18 cellular contexts compared by ENCODE assay signal in the genomic region with DNA sequence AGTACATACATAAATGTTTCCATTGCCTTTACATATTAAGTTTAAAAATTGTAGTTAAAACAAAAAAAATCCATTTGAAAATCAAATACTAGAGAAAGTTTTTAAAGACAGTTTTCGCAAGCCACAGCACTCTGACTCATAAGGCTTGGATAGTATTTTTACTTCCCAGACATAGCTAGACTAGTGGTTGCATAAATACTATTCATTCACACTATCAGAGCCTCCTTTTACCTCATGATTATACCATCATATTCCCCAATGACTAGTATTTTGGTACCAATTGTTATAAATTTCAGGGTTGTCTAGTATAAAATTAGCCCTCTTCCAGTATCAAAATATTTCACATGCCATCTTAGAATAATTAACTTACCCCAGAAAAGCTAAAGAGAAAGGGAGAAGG.
A peak's percentile ranks its signal among the peaks of the same experiment; 100 is the strongest.
DNase-seq lines count a peak whose midpoint lies in the region; ATAC-seq and TF ChIP-seq lines count a peak whose summit lies in the region.
"Had no signal": no experiment of that assay in that cellular context is flagged by ENCODE, and none has a peak within 500 bp of the region (broad histone marks: within the 10 kb centered on the region; RNA-seq: fewer than 3 reads in every experiment).

No MANE protein-coding gene starts in this region.

- ATAC-seq in GM19023 (IDR thresholded peaks at IDR 0.05; ENCODE audit: unreplicated experiment) = no peak
- no peak for ATAC-seq in GM18858 (IDR thresholded peaks at IDR 0.05; ENCODE audit: unreplicated experiment)

- H3K27ac ChIP-seq in A673 (ENCODE audit: low read depth, low read length, poor library complexity, severe bottlenecking) = no peak overlapping the region
- no peak overlapping the region for H3K27ac ChIP-seq in MM.1S (ENCODE audit: low read length)
- H3K27ac ChIP-seq: esophagus squamous epithelium, ovary had no signal

- no peaks in the 10 kb centered on the region for H3K27me3 ChIP-seq in A673 (replicated peaks; ENCODE audit: insufficient read depth, low read depth, low read length, poor library complexity)
- no peaks in the 10 kb centered on the region for H3K27me3 ChIP-seq in MM.1S (replicated peaks; ENCODE audit: insufficient read depth, low read length)
- H3K27me3 ChIP-seq: esophagus squamous epithelium, ovary had no signal

- intact Hi-C loops in A673 (cut with micrococcal nuclease; ENCODE audit: unreplicated experiment) = loop anchor here (10.0 kb wide), 1 partner anchor 140 kb away; no protein-coding TSS in a partner anchor

- TF ChIP-seq CTCF in A673 (conservative IDR thresholded peaks at IDR 0.05; ENCODE audit: low read depth, low read length) (no peak), astrocyte of the spinal cord (IDR thresholded peaks at IDR 0.05; ENCODE audit: low read depth, low read length) (no peak), MM.1S (IDR thresholded peaks at IDR 0.05; ENCODE audit: low read length) (no peak)

- H3K36me3 ChIP-seq in A673 (ENCODE audit: insufficient read depth, low read length, poor library complexity, severe bottlenecking) = no peaks in the 10 kb centered on the region
- H3K36me3 ChIP-seq in MM.1S (replicated peaks; ENCODE audit: insufficient read depth, low read length) = no peaks in the 10 kb centered on the region
- H3K36me3 ChIP-seq: esophagus squamous epithelium, ovary had no signal

- no TSS peak for BruUV-seq in A673 (replicated peaks; lab: Mats Ljungman, UMichigan)

- POLR2A ChIA-PET in A673 (lab: Charles Lee; ENCODE audit: low non-redundant PET) = no interaction called here

- H3F3A ChIP-seq in MM.1S (ENCODE audit: insufficient read depth, low read length) = no peaks in the 10 kb centered on the region

- in situ Hi-C loops in astrocyte of the spinal cord (cut with HindIII; ENCODE audit: low sequenced_read_pairs) = no loop called here

- no peaks in the 10 kb centered on the region for H3K9me3 ChIP-seq in A673 (ENCODE audit: low read depth, low read length, poor library complexity, severe bottlenecking)
- H3K9me3 ChIP-seq in MM.1S (replicated peaks; ENCODE audit: insufficient read depth, low read length) = no peaks in the 10 kb centered on the region
- H3K9me3 ChIP-seq: esophagus squamous epithelium, ovary had no signal

- DNase-seq in A673 (ENCODE audit: low spot score) (peak; percentile 17), HT1080 (ENCODE audit: low read depth) (peak; percentile 32), astrocyte of the spinal cord (ENCODE audit: low read depth, low spot score) (peak; percentile 76), iris pigment epithelial cell (ENCODE audit: low read depth) (peak; percentile 73), SKM-1 treated with dmso at 0.1 percent for 144 hours (lab: John Stamatoyannopoulos, UW; ENCODE audit: unreplicated experiment) (no peak), MM.1S (no peak)
- DNase-seq: activated naive CD8-positive, alpha-beta T cell treated with anti-CD3 and anti-CD28 coated beads for 36 hours; activated T-cell treated with anti-CD3 and anti-CD28 coated beads, Interleukin-2, amount 50 U/mL, for 1 hour; DMS153; esophagus squamous epithelium; immature natural killer cell; NCI-H1436; ovary; substantia nigra; T-helper 1 cell had no signal

- no peaks in the 10 kb centered on the region for H3K9me2 ChIP-seq in MM.1S (replicated peaks; ENCODE audit: insufficient read depth, low read length)

- no peaks in the 10 kb centered on the region for H3K79me2 ChIP-seq in MM.1S (ENCODE audit: low read length)

- CTCF ChIA-PET in A673 (lab: Charles Lee) = interaction anchor here (0.6 kb wide), 1 partner anchor 372 kb away, joined by 3 read pairs; no protein-coding TSS in a partner anchor

- no peak overlapping the region for H3K4me2 ChIP-seq in MM.1S (ENCODE audit: low read depth, low read length)

- H3K4me3 ChIP-seq in A673 (ENCODE audit: low read depth, low read length, poor library complexity, severe bottlenecking) = no peak overlapping the region
- H3K4me3 ChIP-seq in astrocyte of the spinal cord (ENCODE audit: low read depth, low read length) = no peak overlapping the region
- H3K4me3 ChIP-seq in MM.1S (ENCODE audit: low read length) = no peak overlapping the region
- H3K4me3 ChIP-seq: coronary artery, esophagus squamous epithelium, ovary had no signal

- no peaks in the 10 kb centered on the region for H3K4me1 ChIP-seq in A673 (ENCODE audit: insufficient read depth, low read length, poor library complexity, severe bottlenecking)
- no peaks in the 10 kb centered on the region for H3K4me1 ChIP-seq in MM.1S (ENCODE audit: low read length)
- H3K4me1 ChIP-seq: esophagus squamous epithelium had no signal

- no peaks in the 10 kb centered on the region for H4K20me1 ChIP-seq in MM.1S (ENCODE audit: insufficient read depth, low read length)

- H3K9ac ChIP-seq in MM.1S (ENCODE audit: low read length) = no peak overlapping the region

- H2AFZ ChIP-seq in MM.1S (ENCODE audit: low read length) = no peak overlapping the region

Comparison
In these comparisons a context has a peak if more than half of its experiments do, and no peak if none do; other contexts are left out.
1. DNase-seq: peak in A673 (single experiment), HT1080 (single experiment), astrocyte of the spinal cord (single experiment) and iris pigment epithelial cell (single experiment); none in SKM-1 treated with dmso at 0.1 percent for 144 hours (single experiment) and MM.1S (single experiment).